In genomic region chr1:168137515-168137821, GRCh38 we compare ENCODE assay signal across 8 cellular contexts. TPM values are rescaled to one million over a fixed set of nuclear protein-coding genes. Genes with fewer than 3 reads are reported as not detected.
A peak's percentile ranks its signal among the peaks of the same experiment; 100 is the strongest.
DNase-seq lines count a peak whose midpoint lies in the region; ATAC-seq and TF ChIP-seq lines count a peak whose summit lies in the region.

No MANE protein-coding gene starts in this region.

- DNase-seq in HFF-Myc (ENCODE audit: extremely low read depth, low read depth) (no peak), spleen (no peak), AML-193 (lab: John Stamatoyannopoulos, UW) (no peak), NCI-H1930 (lab: John Stamatoyannopoulos, UW) (no peak)

- peaks cover 0 to 30% (median 22%) of the 10 kb centered on the region in 6 donors for H3K4me1 ChIP-seq in spleen

- H3K27ac Mint-ChIP-seq in activated naive CD8-positive, alpha-beta T cell, result peak overlapping the region; percentile 50

- no peak for TF ChIP-seq POLR2A in spleen (IDR thresholded peaks at IDR 0.05)

- intact Hi-C loops in spleen (cut with DNase I; ENCODE audit: low total_unique reads), result no loop called here

- TF ChIP-seq CTCF in HFF-Myc (IDR thresholded peaks at IDR 0.05; ENCODE audit: low read depth, low read length, missing control alignments) (no peak), spleen (IDR thresholded peaks at IDR 0.05 in 8 of 11, conservative IDR thresholded peaks at IDR 0.05 in 3 of 11) (no peak)

- ATAC-seq in GM18867 (IDR thresholded peaks at IDR 0.05; ENCODE audit: unreplicated experiment), result no peak
- no peak for ATAC-seq in GM18907 (IDR thresholded peaks at IDR 0.05; ENCODE audit: unreplicated experiment)

- H3K4me3 ChIP-seq in HFF-Myc (replicated peaks; ENCODE audit: low read depth, low read length) (peak overlapping the region; percentile 64), iPS-11a (ENCODE audit: low read depth, low read length) (peak overlapping the region; percentile 84), spleen (peak overlapping the region; percentile 56 to 82 (median 67))

- H3K4me1 Mint-ChIP-seq in activated naive CD8-positive, alpha-beta T cell (ENCODE audit: low read depth), result peaks cover 24% of the 10 kb centered on the region

- H3K27me3 ChIP-seq in spleen (replicated peaks in 1 of 7), result peaks cover 0 to 46% (median 18%) of the 10 kb centered on the region in 7 donors

- H3K36me3 Mint-ChIP-seq in activated naive CD8-positive, alpha-beta T cell, result no peaks in the 10 kb centered on the region

- peak overlapping the region; percentile 92 for H3K4me3 Mint-ChIP-seq in activated naive CD8-positive, alpha-beta T cell

- WGBS in spleen, 5 donors, result 13 to 26% (median 17%) methylated on average over 6 of the region's 6 CpGs

- H3K9me3 ChIP-seq in spleen, result no peaks in the 10 kb centered on the region

- no peaks in the 10 kb centered on the region for H3K36me3 ChIP-seq in spleen

- peaks cover 27% of the 10 kb centered on the region for H3K27me3 Mint-ChIP-seq in activated naive CD8-positive, alpha-beta T cell

- no peaks in the 10 kb centered on the region for H3K9me3 Mint-ChIP-seq in activated naive CD8-positive, alpha-beta T cell (ENCODE audit: low read depth)

- H3K27ac ChIP-seq in spleen, result peak overlapping the region in 7 of 8 donors; percentile 48 to 77 (median 62)

RNA-seq across cellular contexts. Expression of gene GPR161, which starts 0.7 kb away (rescaled TPM):
- 1 to 10 TPM; 3.0 to 5.5 (median 3.9) TPM for total RNA-seq in spleen
- 1 to 10 TPM in 1 of 3 donors, under 1 TPM in 2; 0.53 to 1.1 (median 0.59) TPM for polyA plus RNA-seq in spleen

RNA-seq across cellular contexts. Expression of gene TIPRL, which starts 41.3 kb away (rescaled TPM):
- 10 to 100 TPM; 16.6 to 26.3 (median 22.1) TPM for total RNA-seq in spleen
- 10 to 100 TPM; 10.1 to 15.3 (median 14.1) TPM for polyA plus RNA-seq in spleen
